Comparison of ENCODE assay signal across 1 cellular context in genomic region chr16:19991614-19992013, GRCh38.
A peak's percentile ranks its signal among the peaks of the same experiment; 100 is the strongest.
TF ChIP-seq lines count a peak whose summit lies in the region.

No MANE protein-coding gene starts in this region.

TF ChIP-seq in K562, 482 proteins besides CTCF, POLR2A, EP300 and RAD21 (continued from another document):
- TF ChIP-seq PRDM10 (IDR thresholded peaks at IDR 0.05; ENCODE audit: partially characterized antibody), result peak; percentile 14
- TF ChIP-seq ZNF143 (CRISPR knock-in tag; IDR thresholded peaks at IDR 0.05), result peak; percentile 66
- TF ChIP-seq FOXK2 (conservative IDR thresholded peaks at IDR 0.05 in 1 of 2, IDR thresholded peaks at IDR 0.05 in 1 of 2; ENCODE audit: low read depth in 2 of 2), result no peak
- no peak for TF ChIP-seq E2F4 (CRISPR knock-in tag; IDR thresholded peaks at IDR 0.05; ENCODE audit: low read depth)
- TF ChIP-seq KLF13 (tag; IDR thresholded peaks at IDR 0.05; ENCODE audit: borderline replicate concordance, low read depth), result no peak
- TF ChIP-seq ILK (tag; IDR thresholded peaks at IDR 0.05; ENCODE audit: borderline replicate concordance, low read depth), result no peak
